10 cellular contexts compared by ENCODE assay signal in genomic region chr18:45666520-45666919, GRCh38. TPM values are rescaled to one million over a fixed set of nuclear protein-coding genes. Genes with fewer than 3 reads are reported as not detected.
A peak's percentile ranks its signal among the peaks of the same experiment; 100 is the strongest.
DNase-seq lines count a peak whose midpoint lies in the region; ATAC-seq and TF ChIP-seq lines count a peak whose summit lies in the region.
"Had no signal": no experiment of that assay in that cellular context is flagged by ENCODE, and none has a peak within 500 bp of the region (broad histone marks: within the 10 kb centered on the region; RNA-seq: fewer than 3 reads in every experiment).

No MANE protein-coding gene starts in this region.

- no peaks in the 10 kb centered on the region for H3K9me2 ChIP-seq in hepatocyte (replicated peaks; ENCODE audit: insufficient read depth)

- no peaks in the 10 kb centered on the region for H3K27me3 Mint-ChIP-seq in activated T-cell treated with anti-CD3 and anti-CD28 coated beads, Interleukin-2, amount 50 U/mL, for 4 hours (ENCODE audit: low read depth)

- TF ChIP-seq POLR2A in gastroesophageal sphincter (IDR thresholded peaks at IDR 0.05): no peak

- H3K36me3 ChIP-seq in hepatocyte (replicated peaks; ENCODE audit: insufficient read depth, low read depth) (no peaks in the 10 kb centered on the region), gastroesophageal sphincter (no peaks in the 10 kb centered on the region)

- H3K4me1 ChIP-seq in hepatocyte (ENCODE audit: insufficient read depth) (no peaks in the 10 kb centered on the region), gastroesophageal sphincter (peaks cover 2 to 54% (median 7%) of the 10 kb centered on the region in 3 donors)

- WGBS in hepatocyte (ENCODE audit: low lambda C conversion rate, missing lambda C conversion rate): 24% methylated on average over 3 of the region's 3 CpGs
- 26 to 48% methylated on average over 3 of the region's 3 CpGs for WGBS in gastroesophageal sphincter (ENCODE audit: low coverage in 1 of 2), 2 donors

- ATAC-seq in activated T-cell treated with anti-CD3 and anti-CD28 coated beads, Interleukin-2, amount 50 U/mL, for 4 hours: peak; percentile 43 to 61
- peak; percentile 64 for ATAC-seq in HG02884 (IDR thresholded peaks at IDR 0.05; ENCODE audit: unreplicated experiment)
- ATAC-seq in SK-N-SH treated with all-trans-retinoic acid at 6 μM for 48 hours: no peak
- peak; percentile 55 for ATAC-seq in stimulated activated naive CD8-positive, alpha-beta T cell treated with anti-CD3 and anti-CD28 coated beads, Interleukin-15, Interleukin-2, amounts not matched to agents 100 U/mL and 50 U/mL, for 24 hours
- ATAC-seq in gastroesophageal sphincter: no peak

- TF ChIP-seq EP300 in gastroesophageal sphincter (IDR thresholded peaks at IDR 0.05): no peak

- H3K79me2 ChIP-seq in hepatocyte: no peaks in the 10 kb centered on the region

- H3K4me2 ChIP-seq in hepatocyte: no peak overlapping the region

- TF ChIP-seq CTCF in hepatocyte (IDR thresholded peaks at IDR 0.05; ENCODE audit: poor library complexity) (no peak), gastroesophageal sphincter (IDR thresholded peaks at IDR 0.05) (no peak)

- H3K9me3 ChIP-seq in hepatocyte (ENCODE audit: low read depth): no peaks in the 10 kb centered on the region
- H3K9me3 ChIP-seq in gastroesophageal sphincter: no peaks in the 10 kb centered on the region

- no peaks in the 10 kb centered on the region for H3K9me3 Mint-ChIP-seq in activated T-cell treated with anti-CD3 and anti-CD28 coated beads, Interleukin-2, amount 50 U/mL, for 4 hours

- no peak overlapping the region for H3K4me3 ChIP-seq in hepatocyte
- H3K4me3 ChIP-seq in gastroesophageal sphincter: no peak overlapping the region

- H2AFZ ChIP-seq in hepatocyte: no peak overlapping the region

- no peak overlapping the region for H3K27ac ChIP-seq in hepatocyte
- H3K27ac ChIP-seq in gastroesophageal sphincter: no peak overlapping the region

- peaks cover 63% of the 10 kb centered on the region for H3K4me1 Mint-ChIP-seq in activated T-cell treated with anti-CD3 and anti-CD28 coated beads, Interleukin-2, amount 50 U/mL, for 4 hours (ENCODE audit: low read depth)

- peak overlapping the region; percentile 49 for H3K4me3 Mint-ChIP-seq in activated T-cell treated with anti-CD3 and anti-CD28 coated beads, Interleukin-2, amount 50 U/mL, for 4 hours

- no peaks in the 10 kb centered on the region for H3K27me3 ChIP-seq in hepatocyte
- no peaks in the 10 kb centered on the region for H3K27me3 ChIP-seq in gastroesophageal sphincter

- no peak for DNase-seq in activated T-cell treated with anti-CD3 and anti-CD28 coated beads, Interleukin-2, amount 50 U/mL, for 4 hours
- DNase-seq in activated T-cell treated with anti-CD3 and anti-CD28 coated beads, Interleukin-2, amount 50 U/mL, for 48 hours: no peak
- DNase-seq in stimulated activated naive CD8-positive, alpha-beta T cell treated with anti-CD3 and anti-CD28 coated beads, Interleukin-15, Interleukin-2, amounts not matched to agents 100 U/mL and 50 U/mL, for 24 hours: no peak
- DNase-seq in hepatocyte (ENCODE audit: low spot score) (no peak), NCI-H1436 treated with DMSO at 0.1 percent for 48 hours (lab: John Stamatoyannopoulos, UW) (no peak)
- DNase-seq: hippocampal formation, NCI-H1694 had no signal

- H4K20me1 ChIP-seq in hepatocyte (ENCODE audit: insufficient read depth, poor library complexity, severe bottlenecking): no peaks in the 10 kb centered on the region

- no peaks in the 10 kb centered on the region for H3K36me3 Mint-ChIP-seq in activated T-cell treated with anti-CD3 and anti-CD28 coated beads, Interleukin-2, amount 50 U/mL, for 4 hours (ENCODE audit: insufficient read depth)

TF ChIP-seq in SK-N-SH treated with all-trans-retinoic acid at 6 μM for 48 hours, 23 proteins besides CTCF, POLR2A, EP300 and RAD21:
- TF ChIP-seq ZNF70 (CRISPR knock-in tag; IDR thresholded peaks at IDR 0.05) (peak; percentile 91), GLIS3 (CRISPR knock-in tag; IDR thresholded peaks at IDR 0.05) (no peak)
TF ChIP-seq in SK-N-SH treated with all-trans-retinoic acid at 6 μM for 48 hours: peak in this region for 1.

RNA-seq across cellular contexts. Expression of gene SLC14A2, which starts 51.2 kb away (rescaled TPM):
- not detected for total RNA-seq in activated T-cell treated with anti-CD3 and anti-CD28 coated beads, Interleukin-2, amount 50 U/mL, for 4 hours
- total RNA-seq in hepatocyte (2.5 and 4.0 TPM in 2 replicates), gastroesophageal sphincter (under 1 TPM in 1 of 4 donors, not detected in 3; 0.15 TPM)
- 1.3 and 2.2 TPM in 2 replicates for polyA plus RNA-seq in hepatocyte

RNA-seq across cellular contexts. Expression of gene SLC14A1, which starts 57.5 kb away (rescaled TPM):
- under 1 TPM in 1 of 3 donors, not detected in 2; 0.24 TPM for total RNA-seq in activated T-cell treated with anti-CD3 and anti-CD28 coated beads, Interleukin-2, amount 50 U/mL, for 4 hours
- total RNA-seq in hepatocyte: 0.88 and 4.1 TPM in 2 replicates
- 0.81 and 0.98 TPM in 2 replicates for polyA plus RNA-seq in hepatocyte
- 1 to 10 TPM in 2 of 4 donors, under 1 TPM in 2; 0.40 to 6.6 (median 1.5) TPM for total RNA-seq in gastroesophageal sphincter

Comparison
In these comparisons a context has a peak if more than half of its experiments do, and no peak if none do; other contexts are left out.
1. ATAC-seq: peak in activated T-cell treated with anti-CD3 and anti-CD28 coated beads, Interleukin-2, amount 50 U/mL, for 4 hours (2 of 2), HG02884 (single experiment) and stimulated activated naive CD8-positive, alpha-beta T cell treated with anti-CD3 and anti-CD28 coated beads, Interleukin-15, Interleukin-2, amounts not matched to agents 100 U/mL and 50 U/mL, for 24 hours (single experiment); none in SK-N-SH treated with all-trans-retinoic acid at 6 μM for 48 hours (single experiment) and gastroesophageal sphincter (single experiment).